In the genomic region with DNA sequence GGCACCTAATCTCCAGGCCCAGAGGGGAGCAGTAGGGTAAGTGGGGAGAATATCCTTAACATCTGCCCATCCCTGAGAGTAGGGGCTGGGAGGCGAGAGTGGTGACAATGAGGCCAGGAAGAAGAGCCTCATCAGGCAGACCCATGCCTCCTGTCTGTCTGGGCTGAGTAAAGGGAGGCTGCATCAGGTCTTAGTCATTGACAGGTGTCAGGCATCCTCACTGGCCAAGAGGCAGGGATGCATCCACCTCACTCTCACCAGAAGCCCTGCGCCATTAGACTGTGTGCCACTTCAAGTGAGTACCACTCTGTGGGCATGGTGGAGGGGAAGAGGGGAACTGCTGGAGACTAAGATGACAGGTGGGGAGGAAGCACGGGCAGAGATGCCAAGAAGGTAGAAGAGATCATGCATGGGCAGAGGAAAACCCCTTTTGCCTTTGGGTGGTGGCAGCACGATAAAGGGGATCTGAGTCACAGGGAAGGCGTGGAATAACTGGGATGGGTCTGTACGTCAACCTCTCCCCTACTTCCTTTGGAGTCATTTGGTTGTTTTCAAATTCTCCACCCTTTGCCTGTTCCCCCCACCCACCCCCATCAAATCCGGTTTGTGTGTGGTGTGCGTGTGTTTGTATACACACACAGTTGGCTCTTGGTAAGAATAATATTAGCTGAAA, we compare ENCODE assay signal across 1 cellular context.
TF ChIP-seq lines count a peak whose summit lies in the region.

No MANE protein-coding gene starts in this region.

TF ChIP-seq in endothelial cell of umbilical vein, 7 proteins besides CTCF, POLR2A, EP300 and RAD21 (continued from another document):
- peak; percentile 62 for TF ChIP-seq FOS (IDR thresholded peaks at IDR 0.05; ENCODE audit: borderline replicate concordance, insufficient read depth, low read length)
- TF ChIP-seq POLR2AphosphoS5 (IDR thresholded peaks at IDR 0.05; ENCODE audit: insufficient read depth, low read depth, low read length) = peak; percentile 24
- TF ChIP-seq, protein P1, sequence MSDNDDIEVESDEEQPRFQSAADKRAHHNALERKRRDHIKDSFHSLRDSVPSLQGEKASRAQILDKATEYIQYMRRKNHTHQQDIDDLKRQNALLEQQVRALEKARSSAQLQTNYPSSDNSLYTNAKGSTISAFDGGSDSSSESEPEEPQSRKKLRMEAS (IDR thresholded peaks at IDR 0.05; ENCODE audit: insufficient read depth, insufficient read length) = no peak
- no peak for TF ChIP-seq EZH2 (IDR thresholded peaks at IDR 0.05; ENCODE audit: borderline replicate concordance, low read depth, low read length, severe bottlenecking)
